Comparison of ENCODE assay signal across 13 cellular contexts in genomic region chr11:108871867-108872266, GRCh38.
"Had no signal": no experiment of that assay in that cellular context is flagged by ENCODE, and none has a peak within 500 bp of the region (broad histone marks: within the 10 kb centered on the region; RNA-seq: fewer than 3 reads in every experiment).

No MANE protein-coding gene starts in this region.

- H3K4me1 Mint-ChIP-seq: naive B cell had no signal

- H3K27me3 Mint-ChIP-seq: activated naive CD8-positive, alpha-beta T cell; naive B cell had no signal

- H3K36me3 Mint-ChIP-seq: naive B cell had no signal

- H3K4me3 Mint-ChIP-seq: activated naive CD8-positive, alpha-beta T cell; naive B cell; type B pancreatic cell had no signal

- H3K27me3 ChIP-seq: suprapubic skin had no signal

- H3K27ac Mint-ChIP-seq: type B pancreatic cell had no signal

- H3K4me1 ChIP-seq: lower lobe of right lung, psoas muscle, suprapubic skin had no signal

- H3K9me3 Mint-ChIP-seq: naive B cell had no signal

- H3K36me3 ChIP-seq: lower lobe of right lung, suprapubic skin had no signal

- H3K4me3 ChIP-seq: coronary artery, lower lobe of right lung, psoas muscle, suprapubic skin had no signal

- H3K9me3 ChIP-seq: lower lobe of right lung, psoas muscle, suprapubic skin had no signal

- ATAC-seq: lower lobe of right lung; psoas muscle; stimulated activated naive CD8-positive, alpha-beta T cell treated with anti-CD3 and anti-CD28 coated beads, Interleukin-15, Interleukin-2, amounts not matched to agents 100 U/mL and 50 U/mL, for 24 hours had no signal

- DNase-seq: activated CD4-positive, CD25-positive, alpha-beta regulatory T cell; activated gamma-delta T cell; effector CD4-positive, alpha-beta T cell; hippocampal formation; lower lobe of right lung; naive B cell; psoas muscle; stimulated activated CD4-positive, alpha-beta T cell treated with anti-CD3 and anti-CD28 coated beads, Interleukin-12 subunit alpha, Interleukin-12 subunit beta, amount 100 ng/mL, for 4 hours had no signal

- H3K27ac ChIP-seq: coronary artery, lower lobe of right lung, psoas muscle, suprapubic skin had no signal
